Comparison of ENCODE assay signal across 8 cellular contexts in the genomic region with DNA sequence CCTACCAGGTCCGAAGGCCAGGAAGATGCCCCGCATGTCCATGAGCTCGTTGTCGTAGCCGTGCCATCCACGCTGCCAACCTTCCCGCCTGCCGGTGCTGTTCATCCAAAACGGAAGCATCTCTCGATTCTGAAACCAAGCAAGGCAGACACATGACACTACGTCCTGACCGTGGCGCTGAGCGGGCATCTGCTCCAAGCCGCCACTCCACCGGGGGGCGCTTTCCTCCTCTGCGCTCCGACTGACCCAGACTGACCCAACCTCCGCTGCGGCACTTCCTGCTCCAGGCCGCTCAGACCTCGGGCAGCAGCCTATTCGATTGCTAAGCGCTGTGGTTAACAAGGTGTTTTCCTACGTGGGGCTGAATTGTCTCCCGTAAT.
DNase-seq lines count a peak whose midpoint lies in the region; ATAC-seq and TF ChIP-seq lines count a peak whose summit lies in the region.

No MANE protein-coding gene starts in this region.

- no peak overlapping the region for H3K4me3 ChIP-seq in WERI-Rb-1 (ENCODE audit: low read depth, low read length)
- peak overlapping the region; percentile 9 to 23 for H3K4me3 ChIP-seq in prostate gland

- no peaks in the 10 kb centered on the region for H3K36me3 ChIP-seq in WERI-Rb-1
- no peaks in the 10 kb centered on the region for H3K36me3 ChIP-seq in prostate gland

- intact Hi-C loops in left cardiac atrium (cut with DNase I) (no loop called here), prostate gland (cut with DNase I) (loop anchor here (5.0 kb wide), 2 partner anchors 80 to 190 kb away; a partner anchor contains a TSS)

- 28% methylated on average over 27 of the region's 27 CpGs for WGBS in prostate gland

- peak; percentile 38 for TF ChIP-seq CTCF in WERI-Rb-1 (IDR thresholded peaks at IDR 0.05; ENCODE audit: low read depth, low read length)
- peak in 2 of 4 experiments; percentile 44 to 52 for TF ChIP-seq CTCF in prostate gland (IDR thresholded peaks at IDR 0.05)

- TF ChIP-seq POLR2A in prostate gland (IDR thresholded peaks at IDR 0.05): no peak

- no peaks in the 10 kb centered on the region for H3K4me1 ChIP-seq in prostate gland (replicated peaks)

- no peaks in the 10 kb centered on the region for H3K9me3 ChIP-seq in WERI-Rb-1 (ENCODE audit: severe bottlenecking)
- H3K9me3 ChIP-seq in prostate gland: no peaks in the 10 kb centered on the region

- H3K27ac ChIP-seq in WERI-Rb-1: no peak overlapping the region
- peak overlapping the region in 1 of 2 donors; percentile 14 for H3K27ac ChIP-seq in prostate gland

- ATAC-seq in left cardiac atrium (peak; percentile 46 to 70), GM21390 (IDR thresholded peaks at IDR 0.05; ENCODE audit: unreplicated experiment) (no peak)

- peak; percentile 5 for DNase-seq in stimulated activated CD4-positive, alpha-beta T cell treated with anti-CD3 and anti-CD28 coated beads, Interleukin-12 subunit alpha, Interleukin-12 subunit beta, amount 100 ng/mL, for 4 hours
- no peak for DNase-seq in stimulated activated CD4-positive, alpha-beta T cell treated with anti-CD3 and anti-CD28 coated beads, Interleukin-4, amount 100 ng/mL, for 4 hours
- no peak for DNase-seq in WERI-Rb-1
- DNase-seq in left cardiac atrium: peak; percentile 73
- peak; percentile 36 for DNase-seq in prostate gland (ENCODE audit: low spot score)
- DNase-seq in NCI-H748 treated with DMSO at 0.1 percent for 48 hours (lab: John Stamatoyannopoulos, UW): no peak
- DNase-seq in activated gamma-delta T cell (lab: John Stamatoyannopoulos, UW): no peak

- H3K27me3 ChIP-seq in WERI-Rb-1 (ENCODE audit: insufficient read depth, low read depth, severe bottlenecking) (no peaks in the 10 kb centered on the region), prostate gland (replicated peaks; ENCODE audit: insufficient read depth) (no peaks in the 10 kb centered on the region)

Comparison
In these comparisons a context has a peak if more than half of its experiments do, and no peak if none do; other contexts are left out.
1. DNase-seq: peak in stimulated activated CD4-positive, alpha-beta T cell treated with anti-CD3 and anti-CD28 coated beads, Interleukin-12 subunit alpha, Interleukin-12 subunit beta, amount 100 ng/mL, for 4 hours (single experiment), left cardiac atrium (single experiment) and prostate gland (single experiment); none in stimulated activated CD4-positive, alpha-beta T cell treated with anti-CD3 and anti-CD28 coated beads, Interleukin-4, amount 100 ng/mL, for 4 hours (0 of 2), WERI-Rb-1 (single experiment), NCI-H748 treated with DMSO at 0.1 percent for 48 hours (single experiment) and activated gamma-delta T cell (single experiment).